Comparison of ENCODE assay signal across 12 cellular contexts in the genomic region with DNA sequence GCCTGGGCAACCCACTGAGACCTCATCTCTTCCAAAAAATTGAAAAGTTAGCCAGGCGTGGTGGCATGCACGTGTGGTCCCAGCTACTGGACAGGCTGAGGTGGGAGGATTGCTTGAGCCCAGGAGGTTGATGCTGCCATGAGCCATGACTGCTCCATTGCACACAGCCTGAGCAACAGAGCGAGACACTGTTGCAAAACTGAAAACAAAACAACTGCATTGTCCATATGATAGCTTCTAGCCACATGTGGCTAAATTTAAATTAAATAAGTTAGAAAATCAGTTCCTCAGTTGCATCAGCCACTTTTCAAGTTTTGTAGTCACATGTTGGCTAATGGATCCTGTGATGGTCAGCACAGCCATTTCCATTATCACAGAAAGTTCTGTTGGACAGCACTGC.
DNase-seq lines count a peak whose midpoint lies in the region; ATAC-seq and TF ChIP-seq lines count a peak whose summit lies in the region.
"Had no signal": no experiment of that assay in that cellular context is flagged by ENCODE, and none has a peak within 500 bp of the region (broad histone marks: within the 10 kb centered on the region; RNA-seq: fewer than 3 reads in every experiment).

No MANE protein-coding gene starts in this region.

- H3K9me2 ChIP-seq in MM.1S (replicated peaks; ENCODE audit: insufficient read depth, low read length): no peaks in the 10 kb centered on the region

- H3K27me3 Mint-ChIP-seq in MCF 10A (ENCODE audit: insufficient read depth, unreplicated experiment): no peaks in the 10 kb centered on the region
- H3K27me3 Mint-ChIP-seq in mesothelial cell of epicardium (ENCODE audit: low read depth): no peaks in the 10 kb centered on the region

- peaks cover 22% of the 10 kb centered on the region for H3F3A ChIP-seq in MM.1S (ENCODE audit: insufficient read depth, low read length)

- H3K9me3 Mint-ChIP-seq in MCF 10A (ENCODE audit: unreplicated experiment) (no peaks in the 10 kb centered on the region), mesothelial cell of epicardium (no peaks in the 10 kb centered on the region)
- H3K9me3 Mint-ChIP-seq: activated T-helper 1 cell treated with anti-CD3 and anti-CD28 coated beads, Interleukin-12 subunit alpha, Interleukin-12 subunit beta, Interleukin-2, Interleukin-4 antibody, amounts not matched to agents 30 ng/mL and 10 ng/mL and 1 ng/mL, durations not matched to agents 14 hours and 24 hours and 36 hours had no signal

- H3K9ac ChIP-seq in MM.1S (ENCODE audit: low read length): peak overlapping the region; percentile 48; the same call in 1 of the 2 replicates

- no peaks in the 10 kb centered on the region for H3K36me3 Mint-ChIP-seq in MCF 10A (ENCODE audit: insufficient read depth, unreplicated experiment)
- H3K36me3 Mint-ChIP-seq in mesothelial cell of epicardium: peaks cover 3% of the 10 kb centered on the region

- TF ChIP-seq CTCF in MCF 10A (IDR thresholded peaks at IDR 0.05; ENCODE audit: unreplicated experiment): no peak
- no peak for TF ChIP-seq CTCF in breast epithelium (IDR thresholded peaks at IDR 0.05)
- no peak for TF ChIP-seq CTCF in MM.1S (IDR thresholded peaks at IDR 0.05; ENCODE audit: low read length)
- no peak for TF ChIP-seq CTCF in upper lobe of right lung (IDR thresholded peaks at IDR 0.05)
- TF ChIP-seq CTCF in mesothelial cell of epicardium (IDR thresholded peaks at IDR 0.05; ENCODE audit: unreplicated experiment): no peak

- H3K4me3 ChIP-seq in breast epithelium (no peak overlapping the region), MM.1S (ENCODE audit: low read length) (peak overlapping the region; percentile 51), upper lobe of right lung (no peak overlapping the region)
- H3K4me3 ChIP-seq: left lung, skin epidermis had no signal

- POLR2A ChIA-PET in MCF 10A (lab: Yijun Ruan, JAX): interaction anchor here (0.7 kb wide), 2 partner anchors 65 to 636 kb away, joined by 3 read pairs; no protein-coding TSS in a partner anchor

- CTCF ChIA-PET in MCF 10A (lab: Yijun Ruan, JAX): interaction anchor here (0.5 kb wide), 1 partner anchor 95 kb away, joined by 3 read pairs; no protein-coding TSS in a partner anchor

- BruUV-seq in MCF 10A (replicated peaks; lab: Mats Ljungman, UMichigan): no TSS peak

- TF ChIP-seq POLR2A in breast epithelium (IDR thresholded peaks at IDR 0.05): no peak

- ATAC-seq in HG02870 (IDR thresholded peaks at IDR 0.05; ENCODE audit: unreplicated experiment) (peak; percentile 95), upper lobe of right lung (peak; percentile 28)
- ATAC-seq: left lung, Right ventricle myocardium inferior had no signal

- no peaks in the 10 kb centered on the region; the same call in 1 of the 2 replicates for H4K20me1 ChIP-seq in MM.1S (ENCODE audit: insufficient read depth, low read length)

- no peak overlapping the region for H2AFZ ChIP-seq in MM.1S (ENCODE audit: low read length)

- H3K4me2 ChIP-seq in MM.1S (ENCODE audit: low read depth, low read length): peak overlapping the region; percentile 83

- H3K4me3 Mint-ChIP-seq in MCF 10A (ENCODE audit: unreplicated experiment) (no peak overlapping the region), mesothelial cell of epicardium (no peak overlapping the region)
- H3K4me3 Mint-ChIP-seq: activated T-helper 1 cell treated with anti-CD3 and anti-CD28 coated beads, Interleukin-12 subunit alpha, Interleukin-12 subunit beta, Interleukin-2, Interleukin-4 antibody, amounts not matched to agents 30 ng/mL and 10 ng/mL and 1 ng/mL, durations not matched to agents 14 hours and 24 hours and 36 hours had no signal

- DNase-seq in MCF 10A (ENCODE audit: unreplicated experiment): peak; percentile 8
- DNase-seq in breast epithelium (ENCODE audit: low spot score in 2 of 2): no peak
- DNase-seq in MM.1S: peak; percentile 54
- DNase-seq in upper lobe of right lung: no peak
- DNase-seq in mesothelial cell of epicardium (ENCODE audit: low spot score in 2 of 2, unreplicated experiment in 2 of 2): no peak
- no peak for DNase-seq in DMS79 treated with DMSO at 0.1 percent for 48 hours (lab: John Stamatoyannopoulos, UW)
- no peak for DNase-seq in NCI-H82 treated with DMSO at 0.1 percent for 48 hours (lab: John Stamatoyannopoulos, UW; ENCODE audit: unreplicated experiment)
- DNase-seq: left lung had no signal

- H3K9me3 ChIP-seq in breast epithelium: no peaks in the 10 kb centered on the region
- H3K9me3 ChIP-seq in MM.1S (replicated peaks; ENCODE audit: insufficient read depth, low read length): no peaks in the 10 kb centered on the region
- H3K9me3 ChIP-seq in upper lobe of right lung: no peaks in the 10 kb centered on the region
- H3K9me3 ChIP-seq: left lung had no signal

- H3K27ac Mint-ChIP-seq in MCF 10A (ENCODE audit: low read depth, unreplicated experiment): no peak overlapping the region
- no peak overlapping the region for H3K27ac Mint-ChIP-seq in mesothelial cell of epicardium
- H3K27ac Mint-ChIP-seq: activated T-helper 1 cell treated with anti-CD3 and anti-CD28 coated beads, Interleukin-12 subunit alpha, Interleukin-12 subunit beta, Interleukin-2, Interleukin-4 antibody, amounts not matched to agents 30 ng/mL and 10 ng/mL and 1 ng/mL, durations not matched to agents 14 hours and 24 hours and 36 hours had no signal

- H3K27me3 ChIP-seq in breast epithelium (no peaks in the 10 kb centered on the region), MM.1S (replicated peaks; ENCODE audit: insufficient read depth, low read length) (no peaks in the 10 kb centered on the region), upper lobe of right lung (no peaks in the 10 kb centered on the region)
- H3K27me3 ChIP-seq: left lung had no signal

- H3K79me2 ChIP-seq in MM.1S (ENCODE audit: low read length): peaks cover 100% of the 10 kb centered on the region

- intact Hi-C loops in MCF 10A (cut with micrococcal nuclease) (no loop called here), breast epithelium (cut with DNase I; ENCODE audit: low total_unique reads) (no loop called here), upper lobe of right lung (cut with DNase I) (no loop called here)

- H3K4me1 Mint-ChIP-seq in MCF 10A (ENCODE audit: insufficient read depth, unreplicated experiment): peaks cover 15% of the 10 kb centered on the region
- peaks cover 3% of the 10 kb centered on the region for H3K4me1 Mint-ChIP-seq in mesothelial cell of epicardium

- H3K27ac ChIP-seq in breast epithelium (no peak overlapping the region), MM.1S (ENCODE audit: low read length) (peak overlapping the region; percentile 77; the same call in 1 of the 2 replicates), upper lobe of right lung (no peak overlapping the region)
- H3K27ac ChIP-seq: skin epidermis had no signal

- H3K36me3 ChIP-seq in breast epithelium (no peaks in the 10 kb centered on the region), MM.1S (replicated peaks; ENCODE audit: insufficient read depth, low read length) (no peaks in the 10 kb centered on the region), upper lobe of right lung (no peaks in the 10 kb centered on the region)
- H3K36me3 ChIP-seq: left lung had no signal

- H3K4me1 ChIP-seq in breast epithelium (peaks cover 7 to 11% of the 10 kb centered on the region in 2 donors), MM.1S (ENCODE audit: low read length) (peaks cover 48% of the 10 kb centered on the region), upper lobe of right lung (peaks cover 64% of the 10 kb centered on the region)

Comparison
In these comparisons a context has a peak if more than half of its experiments do, and no peak if none do; other contexts are left out.
1. DNase-seq: peak in MCF 10A (single experiment) and MM.1S (single experiment); none in breast epithelium (0 of 2), upper lobe of right lung (single experiment), mesothelial cell of epicardium (0 of 2), DMS79 treated with DMSO at 0.1 percent for 48 hours (single experiment) and NCI-H82 treated with DMSO at 0.1 percent for 48 hours (single experiment).